ENCODE assay signal across 24 cellular contexts in genomic region chr3:127487196-127487595, GRCh38.
DNase-seq lines count a peak whose midpoint lies in the region; ATAC-seq, FAIRE-seq and TF ChIP-seq lines count a peak whose summit lies in the region.
"Had no signal": no experiment of that assay in that cellular context is flagged by ENCODE, and none has a peak within 500 bp of the region (broad histone marks: within the 10 kb centered on the region; RNA-seq: fewer than 3 reads in every experiment).

No MANE protein-coding gene starts in this region.

- H3K4me1 Mint-ChIP-seq in activated CD4-positive, alpha-beta memory T cell treated with anti-CD3 and anti-CD28 coated beads, Interleukin-2, amount 10 ng/mL, durations not matched to agents 7 days and 5 days: peaks cover 27% of the 10 kb centered on the region
- peaks cover 23% of the 10 kb centered on the region for H3K4me1 Mint-ChIP-seq in activated CD4-positive, alpha-beta memory T cell treated with anti-CD3 and anti-CD28 coated beads for 36 hours (ENCODE audit: low read depth)
- peaks cover 22% of the 10 kb centered on the region for H3K4me1 Mint-ChIP-seq in neural progenitor cell

- no peak overlapping the region for H3K27ac ChIP-seq in neural progenitor cell
- H3K27ac ChIP-seq in osteoblast (ENCODE audit: low read depth, low read length): no peak overlapping the region
- H3K27ac ChIP-seq: 22Rv1 had no signal

- H3K9ac ChIP-seq in neural progenitor cell: no peak overlapping the region

- CTCF ChIA-PET in activated CD4-positive, alpha-beta memory T cell treated with anti-CD3 and anti-CD28 coated beads, Interleukin-2, amount 10 ng/mL, durations not matched to agents 7 days and 5 days (lab: Charles Lee): no interaction called here
- CTCF ChIA-PET in activated CD4-positive, alpha-beta memory T cell treated with anti-CD3 and anti-CD28 coated beads for 36 hours (lab: Charles Lee): no interaction called here

- TF ChIP-seq CTCF in bronchial epithelial cell (IDR thresholded peaks at IDR 0.05; ENCODE audit: insufficient read depth, low read length, severe bottlenecking): no peak
- no peak for TF ChIP-seq CTCF in neural progenitor cell (IDR thresholded peaks at IDR 0.05)
- TF ChIP-seq CTCF in osteoblast (IDR thresholded peaks at IDR 0.05; ENCODE audit: extremely low read depth, low read depth, low read length): no peak

- no peaks in the 10 kb centered on the region for H3K9me3 Mint-ChIP-seq in activated CD4-positive, alpha-beta memory T cell treated with anti-CD3 and anti-CD28 coated beads, Interleukin-2, amount 10 ng/mL, durations not matched to agents 7 days and 5 days
- no peaks in the 10 kb centered on the region for H3K9me3 Mint-ChIP-seq in activated CD4-positive, alpha-beta memory T cell treated with anti-CD3 and anti-CD28 coated beads for 36 hours
- H3K9me3 Mint-ChIP-seq in neural progenitor cell: no peaks in the 10 kb centered on the region

- H3K9me3 ChIP-seq in neural progenitor cell (ENCODE audit: low read depth): no peaks in the 10 kb centered on the region
- H3K9me3 ChIP-seq in osteoblast (ENCODE audit: low read depth, low read length): no peaks in the 10 kb centered on the region
- H3K9me3 ChIP-seq: BE2C had no signal

- no peak for ATAC-seq in SK-N-SH treated with all-trans-retinoic acid at 6 μM for 48 hours

- H3K4me3 Mint-ChIP-seq in activated CD4-positive, alpha-beta memory T cell treated with anti-CD3 and anti-CD28 coated beads, Interleukin-2, amount 10 ng/mL, durations not matched to agents 7 days and 5 days: no peak overlapping the region
- H3K4me3 Mint-ChIP-seq in activated CD4-positive, alpha-beta memory T cell treated with anti-CD3 and anti-CD28 coated beads for 36 hours: no peak overlapping the region
- H3K4me3 Mint-ChIP-seq in neural progenitor cell: no peak overlapping the region

- H3K27me3 ChIP-seq in bronchial epithelial cell (ENCODE audit: control insufficient read depth, insufficient read depth, low read length) (no peaks in the 10 kb centered on the region), neural progenitor cell (no peaks in the 10 kb centered on the region), osteoblast (ENCODE audit: insufficient read depth, low read length) (peaks cover 2% of the 10 kb centered on the region)
- H3K27me3 ChIP-seq: BE2C had no signal

- no peaks in the 10 kb centered on the region for H4K20me1 ChIP-seq in neural progenitor cell (ENCODE audit: low read depth)
- H4K20me1 ChIP-seq in osteoblast (ENCODE audit: insufficient read depth, low read length): no peaks in the 10 kb centered on the region

- H3K4me1 ChIP-seq in neural progenitor cell (peaks cover 9% of the 10 kb centered on the region), osteoblast (ENCODE audit: insufficient read depth, low read length) (no peaks in the 10 kb centered on the region)
- H3K4me1 ChIP-seq: BE2C had no signal

- H3K36me3 ChIP-seq in bronchial epithelial cell (ENCODE audit: control insufficient read depth, insufficient read depth, low read length) (no peaks in the 10 kb centered on the region), neural progenitor cell (no peaks in the 10 kb centered on the region), osteoblast (ENCODE audit: insufficient read depth, low read length) (no peaks in the 10 kb centered on the region)
- H3K36me3 ChIP-seq: BE2C had no signal

- H2AFZ ChIP-seq in neural progenitor cell (replicated peaks) (no peak overlapping the region), osteoblast (ENCODE audit: low read length) (no peak overlapping the region)

- no peaks in the 10 kb centered on the region for H3K79me2 ChIP-seq in neural progenitor cell (ENCODE audit: low read depth)
- H3K79me2 ChIP-seq in osteoblast (ENCODE audit: insufficient read depth, low read length): no peaks in the 10 kb centered on the region

- no peak overlapping the region for H3K27ac Mint-ChIP-seq in activated CD4-positive, alpha-beta memory T cell treated with anti-CD3 and anti-CD28 coated beads, Interleukin-2, amount 10 ng/mL, durations not matched to agents 7 days and 5 days
- no peak overlapping the region for H3K27ac Mint-ChIP-seq in activated CD4-positive, alpha-beta memory T cell treated with anti-CD3 and anti-CD28 coated beads for 36 hours
- H3K27ac Mint-ChIP-seq in neural progenitor cell: peak overlapping the region; percentile 24

- POLR2A ChIA-PET in activated CD4-positive, alpha-beta memory T cell treated with anti-CD3 and anti-CD28 coated beads, Interleukin-2, amount 10 ng/mL, durations not matched to agents 7 days and 5 days (lab: Charles Lee): no interaction called here
- POLR2A ChIA-PET in activated CD4-positive, alpha-beta memory T cell treated with anti-CD3 and anti-CD28 coated beads for 36 hours (lab: Charles Lee): no interaction called here

- intact Hi-C loops in activated CD4-positive, alpha-beta memory T cell treated with anti-CD3 and anti-CD28 coated beads for 36 hours (cut with micrococcal nuclease): no loop called here

- H3K4me3 ChIP-seq in bronchial epithelial cell (ENCODE audit: low read depth, low read length) (no peak overlapping the region), neural progenitor cell (no peak overlapping the region), osteoblast (ENCODE audit: insufficient read depth, low read length) (no peak overlapping the region)

- peak; percentile 1 for DNase-seq in activated CD4-positive, alpha-beta memory T cell treated with anti-CD3 and anti-CD28 coated beads, Interleukin-2, amount 10 ng/mL, durations not matched to agents 7 days and 5 days
- DNase-seq in activated CD4-positive, alpha-beta memory T cell treated with anti-CD3 and anti-CD28 coated beads for 36 hours: no peak
- DNase-seq in AG20443 (ENCODE audit: low spot score): peak; percentile 2
- DNase-seq in bronchial epithelial cell (ENCODE audit: low read depth): no peak
- DNase-seq in neural progenitor cell (ENCODE audit: low spot score): no peak
- DNase-seq in activated effector memory CD4-positive, alpha-beta T cell treated with anti-CD3 and anti-CD28 coated beads, Interleukin-2, amount 50 U/mL, for 16 hours: no peak
- no peak for DNase-seq in osteoblast (ENCODE audit: insufficient read length, low spot score, missing footprints)
- DNase-seq: BE2C, Calu3, DMS153, KBM-7, MV-4-11, NCI-H1105, NCI-H146, NCI-H1930, NCI-H2107, NCI-H446, NCI-H524 treated with DMSO at 0.1 percent for 48 hours, NCI-H774, SIG-M5 had no signal

- H3K4me2 ChIP-seq in neural progenitor cell: no peak overlapping the region
- H3K4me2 ChIP-seq in osteoblast (ENCODE audit: insufficient read depth, low read length): no peak overlapping the region

- no peaks in the 10 kb centered on the region for H3K36me3 Mint-ChIP-seq in activated CD4-positive, alpha-beta memory T cell treated with anti-CD3 and anti-CD28 coated beads, Interleukin-2, amount 10 ng/mL, durations not matched to agents 7 days and 5 days (ENCODE audit: low read depth)
- no peaks in the 10 kb centered on the region for H3K36me3 Mint-ChIP-seq in activated CD4-positive, alpha-beta memory T cell treated with anti-CD3 and anti-CD28 coated beads for 36 hours
- no peaks in the 10 kb centered on the region for H3K36me3 Mint-ChIP-seq in neural progenitor cell

- FAIRE-seq in bronchial epithelial cell (lab: Jason Lieb, UNC): peak; percentile 32
- FAIRE-seq: GM18507, RCC 7860 had no signal

- peaks cover 18% of the 10 kb centered on the region for H3K27me3 Mint-ChIP-seq in activated CD4-positive, alpha-beta memory T cell treated with anti-CD3 and anti-CD28 coated beads, Interleukin-2, amount 10 ng/mL, durations not matched to agents 7 days and 5 days
- H3K27me3 Mint-ChIP-seq in activated CD4-positive, alpha-beta memory T cell treated with anti-CD3 and anti-CD28 coated beads for 36 hours: peaks cover 26% of the 10 kb centered on the region
- H3K27me3 Mint-ChIP-seq in neural progenitor cell (ENCODE audit: insufficient read depth, low read depth): peaks cover 11% of the 10 kb centered on the region

- no peaks in the 10 kb centered on the region for H3F3A ChIP-seq in neural progenitor cell (ENCODE audit: low read depth)

TF ChIP-seq in SK-N-SH treated with all-trans-retinoic acid at 6 μM for 48 hours, 23 proteins besides CTCF, POLR2A, EP300 and RAD21:
- TF ChIP-seq ZFP30 (CRISPR knock-in tag; IDR thresholded peaks at IDR 0.05): no peak
- TF ChIP-seq POU6F1 (CRISPR knock-in tag; IDR thresholded peaks at IDR 0.05; ENCODE audit: borderline replicate concordance, low read depth): no peak

Comparison
In these comparisons a context has a peak if more than half of its experiments do, and no peak if none do; other contexts are left out.
1. DNase-seq: peak in activated CD4-positive, alpha-beta memory T cell treated with anti-CD3 and anti-CD28 coated beads, Interleukin-2, amount 10 ng/mL, durations not matched to agents 7 days and 5 days (single experiment) and AG20443 (single experiment); none in activated CD4-positive, alpha-beta memory T cell treated with anti-CD3 and anti-CD28 coated beads for 36 hours (single experiment), bronchial epithelial cell (single experiment), neural progenitor cell (single experiment), activated effector memory CD4-positive, alpha-beta T cell treated with anti-CD3 and anti-CD28 coated beads, Interleukin-2, amount 50 U/mL, for 16 hours (single experiment) and osteoblast (single experiment).